ENCODE assay signal across 26 cellular contexts in the genomic region with DNA sequence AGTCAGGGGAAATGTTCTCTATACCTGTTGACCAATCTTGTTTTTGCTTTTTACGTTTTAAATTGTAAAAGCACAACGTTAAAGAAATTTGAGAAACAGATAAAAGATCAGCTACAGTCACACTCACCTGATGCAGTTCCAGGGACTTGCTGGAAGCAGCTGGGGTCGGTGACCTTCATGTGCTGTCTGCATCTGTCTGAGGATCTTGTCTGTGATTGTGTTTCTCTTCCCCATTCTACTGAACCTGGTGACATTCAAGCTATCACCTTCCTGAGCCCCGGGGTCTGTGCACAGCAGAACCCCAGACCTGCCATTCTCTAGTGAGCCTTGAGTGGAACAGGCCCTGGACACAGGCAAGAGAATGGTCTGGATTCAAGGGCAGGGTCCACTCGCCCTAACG.
"Had no signal": no experiment of that assay in that cellular context is flagged by ENCODE, and none has a peak within 500 bp of the region (broad histone marks: within the 10 kb centered on the region; RNA-seq: fewer than 3 reads in every experiment).

No MANE protein-coding gene starts in this region.

- H3K9me3 ChIP-seq: esophagus squamous epithelium, gastroesophageal sphincter had no signal

- H3K27me3 Mint-ChIP-seq: activated CD8-positive, alpha-beta T cell treated with anti-CD3 and anti-CD28 coated beads for 36 hours; dendritic cell treated with granulocyte-macrophage colony-stimulating factor and Interleukin-4, amounts not matched to agents 40 ng/mL and 50 ng/mL, for 4 days had no signal

- H3K36me3 ChIP-seq: brain microvascular endothelial cell, esophagus squamous epithelium, gastroesophageal sphincter, WERI-Rb-1 had no signal

- H3K4me1 Mint-ChIP-seq: activated B cell treated with CpG ODN at 0.5 μM for 24 hours; activated naive CD4-positive, alpha-beta T cell treated with anti-CD3 and anti-CD28 coated beads, Interleukin-2, amount 10 ng/mL, durations not matched to agents 7 days and 5 days; central memory CD8-positive, alpha-beta T cell had no signal

- H3K36me3 Mint-ChIP-seq: activated naive CD4-positive, alpha-beta T cell treated with anti-CD3 and anti-CD28 coated beads, Interleukin-2, amount 10 ng/mL, durations not matched to agents 7 days and 5 days; activated naive CD4-positive, alpha-beta T cell treated with anti-CD3 and anti-CD28 coated beads, Interleukin-2, amount 50 U/mL, for 72 hours; activated naive CD8-positive, alpha-beta T cell treated with anti-CD3 and anti-CD28 coated beads, Interleukin-2, amount 10 ng/mL, durations not matched to agents 7 days and 5 days had no signal

- DNase-seq: activated B cell treated with CpG ODN at 0.5 μM for 24 hours; activated CD4-positive, alpha-beta T cell treated with anti-CD3 and anti-CD28 coated beads for 48 hours; activated CD4-positive, alpha-beta T cell treated with anti-CD3 and anti-CD28 coated beads, Interleukin-2, amount 50 U/mL, for 1 hour; activated CD4-positive, alpha-beta T cell treated with anti-CD3 and anti-CD28 coated beads, Interleukin-2, amount 50 U/mL, for 48 hours; activated CD8-positive, alpha-beta memory T cell treated with anti-CD3 and anti-CD28 coated beads for 24 hours; activated CD8-positive, alpha-beta T cell treated with anti-CD3 and anti-CD28 coated beads for 36 hours; activated gamma-delta T cell; activated naive CD4-positive, alpha-beta T cell; activated naive CD4-positive, alpha-beta T cell treated with anti-CD3 and anti-CD28 coated beads, Interleukin-2, amount 10 ng/mL, durations not matched to agents 7 days and 5 days; activated naive CD8-positive, alpha-beta T cell treated with anti-CD3 and anti-CD28 coated beads, Interleukin-2, amount 10 ng/mL, durations not matched to agents 7 days and 5 days; activated T-cell treated with anti-CD3 and anti-CD28 coated beads, Interleukin-2, amount 50 U/mL, for 72 hours; brain microvascular endothelial cell; dorsolateral prefrontal cortex; effector memory CD4-positive, alpha-beta T cell; esophagus squamous epithelium; foreskin melanocyte; T-helper 1 cell; T-helper 17 cell; T1000; WERI-Rb-1 had no signal

- H3K27ac Mint-ChIP-seq: activated B cell treated with CpG ODN at 0.5 μM for 24 hours; activated CD8-positive, alpha-beta T cell treated with anti-CD3 and anti-CD28 coated beads for 36 hours; activated naive CD4-positive, alpha-beta T cell treated with anti-CD3 and anti-CD28 coated beads, Interleukin-2, amount 10 ng/mL, durations not matched to agents 7 days and 5 days; activated naive CD8-positive, alpha-beta T cell treated with anti-CD3 and anti-CD28 coated beads, Interleukin-2, amount 10 ng/mL, durations not matched to agents 7 days and 5 days; activated T-cell treated with anti-CD3 and anti-CD28 coated beads, Interleukin-2, amount 50 U/mL, for 72 hours; dendritic cell treated with granulocyte-macrophage colony-stimulating factor and Interleukin-4, amounts not matched to agents 40 ng/mL and 50 ng/mL, for 4 days; T-helper 17 cell; T-helper 2 cell treated with Interferon-gamma antibody and Interleukin-4, amounts not matched to agents 5 μg/mL and 100 μg/mL, for 36 hours had no signal

- H3K4me1 ChIP-seq: esophagus squamous epithelium, gastroesophageal sphincter had no signal

- H3K27ac ChIP-seq: brain microvascular endothelial cell, coronary artery, dorsolateral prefrontal cortex, esophagus squamous epithelium, gastroesophageal sphincter, WERI-Rb-1 had no signal

- H3K4me3 ChIP-seq: coronary artery, dorsolateral prefrontal cortex, esophagus squamous epithelium, gastroesophageal sphincter had no signal

- H3K4me3 Mint-ChIP-seq: activated B cell treated with CpG ODN at 0.5 μM for 24 hours; activated CD8-positive, alpha-beta T cell treated with anti-CD3 and anti-CD28 coated beads for 36 hours; activated naive CD4-positive, alpha-beta T cell treated with anti-CD3 and anti-CD28 coated beads, Interleukin-2, amount 10 ng/mL, durations not matched to agents 7 days and 5 days; activated naive CD8-positive, alpha-beta T cell treated with anti-CD3 and anti-CD28 coated beads, Interleukin-2, amount 10 ng/mL, durations not matched to agents 7 days and 5 days; activated T-cell treated with anti-CD3 and anti-CD28 coated beads, Interleukin-2, amount 50 U/mL, for 72 hours; central memory CD8-positive, alpha-beta T cell; dendritic cell treated with granulocyte-macrophage colony-stimulating factor and Interleukin-4, amounts not matched to agents 40 ng/mL and 50 ng/mL, for 4 days; T-helper 17 cell; T-helper 2 cell treated with Interferon-gamma antibody and Interleukin-4, amounts not matched to agents 5 μg/mL and 100 μg/mL, for 36 hours had no signal

- H3K9me3 Mint-ChIP-seq: activated B cell treated with CpG ODN at 0.5 μM for 24 hours; activated CD8-positive, alpha-beta T cell treated with anti-CD3 and anti-CD28 coated beads for 36 hours; activated naive CD4-positive, alpha-beta T cell treated with anti-CD3 and anti-CD28 coated beads, Interleukin-2, amount 10 ng/mL, durations not matched to agents 7 days and 5 days; activated naive CD4-positive, alpha-beta T cell treated with anti-CD3 and anti-CD28 coated beads, Interleukin-2, amount 50 U/mL, for 72 hours; activated naive CD8-positive, alpha-beta T cell treated with anti-CD3 and anti-CD28 coated beads, Interleukin-2, amount 10 ng/mL, durations not matched to agents 7 days and 5 days; activated T-cell treated with anti-CD3 and anti-CD28 coated beads, Interleukin-2, amount 50 U/mL, for 72 hours; central memory CD8-positive, alpha-beta T cell; dendritic cell treated with granulocyte-macrophage colony-stimulating factor and Interleukin-4, amounts not matched to agents 40 ng/mL and 50 ng/mL, for 4 days; T-helper 2 cell treated with Interferon-gamma antibody and Interleukin-4, amounts not matched to agents 5 μg/mL and 100 μg/mL, for 36 hours had no signal

- H3K27me3 ChIP-seq: brain microvascular endothelial cell had no signal
